In the genomic region with DNA sequence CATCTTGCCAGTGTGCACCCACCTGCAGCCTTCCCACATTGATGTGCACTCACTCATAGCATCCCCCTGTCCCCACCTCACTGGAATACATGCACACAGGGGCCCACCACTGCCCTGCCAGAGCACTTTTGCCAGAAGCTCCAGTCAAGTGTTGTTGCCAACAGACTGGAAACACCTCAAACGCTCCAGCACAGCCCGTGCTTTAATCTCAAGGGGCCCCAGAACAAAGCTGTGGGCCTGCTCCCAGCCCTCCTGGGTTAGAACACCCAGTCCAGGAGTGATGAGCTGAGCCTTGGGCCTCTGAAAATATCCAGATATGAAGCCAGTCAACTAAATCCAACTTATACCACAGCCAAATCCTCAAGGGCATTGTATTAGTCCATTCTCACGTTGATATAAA, we compare ENCODE assay signal across 24 cellular contexts.
DNase-seq lines count a peak whose midpoint lies in the region; ATAC-seq and TF ChIP-seq lines count a peak whose summit lies in the region.
"Had no signal": no experiment of that assay in that cellular context is flagged by ENCODE, and none has a peak within 500 bp of the region (broad histone marks: within the 10 kb centered on the region; RNA-seq: fewer than 3 reads in every experiment).

No MANE protein-coding gene starts in this region.

- H2AK5ac ChIP-seq in neuronal stem cell (ENCODE audit: low read depth, low read length): peak overlapping the region; percentile 33

- H3K4ac ChIP-seq in neuronal stem cell (ENCODE audit: low read length): no peak overlapping the region

- peak overlapping the region; percentile 37 for H3K23ac ChIP-seq in neuronal stem cell (ENCODE audit: low read depth, low read length, poor library complexity)

- no peak overlapping the region for H2BK5ac ChIP-seq in neuronal stem cell (ENCODE audit: low read length)

- no peak overlapping the region for H4K91ac ChIP-seq in neuronal stem cell (ENCODE audit: low read depth, low read length, poor library complexity)

- ATAC-seq in Right ventricle myocardium inferior (peak; percentile 46), heart left ventricle (peak; percentile 50 to 89 (median 70)), left cardiac atrium (no peak), left ventricle myocardium superior (peak; percentile 82)
- ATAC-seq: A549, GM12878 had no signal

- no peak overlapping the region for H3K14ac ChIP-seq in neuronal stem cell (ENCODE audit: low read length)

- H3K27ac ChIP-seq in heart left ventricle (no peak overlapping the region), neuronal stem cell (replicated peaks; ENCODE audit: low read length) (no peak overlapping the region), coronary artery (no peak overlapping the region)
- H3K27ac ChIP-seq: 22Rv1, A549 had no signal

- H3K9ac ChIP-seq in neuronal stem cell (ENCODE audit: low read depth, low read length, poor library complexity): no peak overlapping the region

- H4K8ac ChIP-seq in neuronal stem cell (ENCODE audit: low read depth, low read length): no peak overlapping the region

- H3K4me3 ChIP-seq in heart left ventricle (no peak overlapping the region), neuronal stem cell (ENCODE audit: low read length in 2 of 2) (no peak overlapping the region), coronary artery (no peak overlapping the region)
- H3K4me3 ChIP-seq: A549, GM12878 had no signal

- 52 to 80% (median 65%) methylated on average over 3 of the region's 3 CpGs for WGBS in heart left ventricle, 4 donors
- no CpG with 5 or more reads among the region's 3 CpGs for WGBS in neuronal stem cell (ENCODE audit: extremely low coverage in 2 of 2, insufficient read length in 2 of 2, insufficient replicate concordance in 1 of 2), 2 donors

- H3K36me3 ChIP-seq in heart left ventricle: no peaks in the 10 kb centered on the region
- H3K36me3 ChIP-seq in neuronal stem cell (replicated peaks in 1 of 2; ENCODE audit: control insufficient read depth in 2 of 2, insufficient read depth in 2 of 2, low read length in 2 of 2): no peaks in the 10 kb centered on the region

- peak overlapping the region; percentile 2 for H3K18ac ChIP-seq in neuronal stem cell (ENCODE audit: low read length)

- H2BK12ac ChIP-seq in neuronal stem cell (ENCODE audit: low read length): no peak overlapping the region

- no peak for TF ChIP-seq CTCF in heart left ventricle (IDR thresholded peaks at IDR 0.05)
- no peak for TF ChIP-seq CTCF in coronary artery (IDR thresholded peaks at IDR 0.05)

- H2AFZ ChIP-seq in neuronal stem cell (ENCODE audit: low read length): no peak overlapping the region

- H3K4me2 ChIP-seq in neuronal stem cell (ENCODE audit: insufficient read depth, low read length, poor library complexity, severe bottlenecking): no peak overlapping the region
- H3K4me2 ChIP-seq: A549 had no signal

- intact Hi-C loops in Right ventricle myocardium inferior (cut with DNase I): no loop called here
- intact Hi-C loops in cardiac septum (cut with DNase I): no loop called here
- intact Hi-C loops in heart left ventricle (cut with DNase I): no loop called here
- intact Hi-C loops in left cardiac atrium (cut with DNase I): no loop called here
- intact Hi-C loops in left ventricle myocardium superior (cut with micrococcal nuclease): no loop called here

- TF ChIP-seq POLR2A in heart left ventricle (IDR thresholded peaks at IDR 0.05): no peak

- H3K4me1 ChIP-seq in heart left ventricle: peaks cover 0 to 6% (median 0%) of the 10 kb centered on the region in 12 donors
- no peaks in the 10 kb centered on the region for H3K4me1 ChIP-seq in neuronal stem cell (ENCODE audit: control insufficient read depth in 2 of 2, insufficient read depth in 1 of 2, low read depth in 1 of 2, low read length in 2 of 2)
- H3K4me1 ChIP-seq: A549 had no signal

- H3K9me3 ChIP-seq in heart left ventricle (peaks cover 0 to 6% (median 0%) of the 10 kb centered on the region in 12 donors), neuronal stem cell (replicated peaks in 1 of 2; ENCODE audit: control insufficient read depth in 2 of 2, insufficient read depth in 1 of 2, low read depth in 1 of 2, low read length in 2 of 2) (peaks cover 0 to 2% of the 10 kb centered on the region in 2 donors)
- H3K9me3 ChIP-seq: A549 had no signal

- no peak for DNase-seq in Right ventricle myocardium inferior (ENCODE audit: missing footprints)
- no peak for DNase-seq in cardiac septum (ENCODE audit: low spot score)
- peak in 1 of 5 donors; percentile 28 for DNase-seq in heart left ventricle
- no peak for DNase-seq in left cardiac atrium
- peak; percentile 34 for DNase-seq in left ventricle myocardium superior
- DNase-seq in neuronal stem cell (ENCODE audit: low spot score): no peak
- DNase-seq in coronary artery (ENCODE audit: low spot score): no peak
- DNase-seq in activated naive CD4-positive, alpha-beta T cell treated with anti-CD3 and anti-CD28 coated beads, Interleukin-2, amount 50 U/mL, for 16 hours: no peak
- DNase-seq: AML-193; C1 segment of cervical spinal cord; CD4-positive, alpha-beta memory T cell; CD4-positive, CD25-positive, alpha-beta regulatory T cell; CD8-positive, alpha-beta memory T cell; COR-L47; DMS 273 treated with DMSO at 0.1 percent for 48 hours; DMS153; DMS53; DMS79; DND-41; EL; GDM1 had no signal

- no peaks in the 10 kb centered on the region for H3K27me3 ChIP-seq in heart left ventricle
- no peaks in the 10 kb centered on the region for H3K27me3 ChIP-seq in neuronal stem cell (ENCODE audit: control insufficient read depth in 3 of 3, insufficient read depth in 3 of 3, low read depth in 1 of 3, low read length in 3 of 3)

- no peak overlapping the region for H2BK15ac ChIP-seq in neuronal stem cell (ENCODE audit: low read length)

- H3K79me1 ChIP-seq in neuronal stem cell (ENCODE audit: low read depth, low read length): peaks cover 1% of the 10 kb centered on the region

- H2BK120ac ChIP-seq in neuronal stem cell (ENCODE audit: low read depth, low read length): no peak overlapping the region

Comparison
In these comparisons a context has a peak if more than half of its experiments do, and no peak if none do; other contexts are left out.
1. ATAC-seq: peak in Right ventricle myocardium inferior (single experiment), heart left ventricle (4 of 4) and left ventricle myocardium superior (single experiment); none in left cardiac atrium (0 of 2).